ENCODE assay signal across 22 cellular contexts in genomic region chr1:174712541-174712940, GRCh38.
A peak's percentile ranks its signal among the peaks of the same experiment; 100 is the strongest.
DNase-seq lines count a peak whose midpoint lies in the region; ATAC-seq and TF ChIP-seq lines count a peak whose summit lies in the region.
"Had no signal": no experiment of that assay in that cellular context is flagged by ENCODE, and none has a peak within 500 bp of the region (broad histone marks: within the 10 kb centered on the region; RNA-seq: fewer than 3 reads in every experiment).

No MANE protein-coding gene starts in this region.

- TF ChIP-seq CTCF in astrocyte of the spinal cord (IDR thresholded peaks at IDR 0.05; ENCODE audit: low read depth, low read length) (no peak), endothelial cell (IDR thresholded peaks at IDR 0.05; ENCODE audit: unreplicated experiment) (no peak), testis (IDR thresholded peaks at IDR 0.05) (no peak), CD14-positive monocyte (IDR thresholded peaks at IDR 0.05) (no peak)

- H3K36me3 ChIP-seq in testis (ENCODE audit: low read depth, missing control alignments): no peaks in the 10 kb centered on the region
- H3K36me3 ChIP-seq: BE2C had no signal

- no peak for ATAC-seq in natural killer cell treated with Interleukin-12 subunit alpha and Interleukin-12 subunit beta and Interleukin-15 and Interleukin-18, amount 100 ng/mL, for 72 hours
- ATAC-seq in left colon: no peak
- ATAC-seq in stimulated activated naive B cell treated with anti-CD40 and anti-IgM and Interleukin-4, amounts not matched to agents 10 μg/mL and 1 μg/mL and 100 μg/mL, for 72 hours (replicated peaks): no peak
- ATAC-seq: A549, GM23338, HCT116 had no signal

- H3K36me3 Mint-ChIP-seq in endothelial cell (ENCODE audit: low read depth, unreplicated experiment): peaks cover 21% of the 10 kb centered on the region
- H3K36me3 Mint-ChIP-seq in natural killer cell treated with Interleukin-12 subunit alpha and Interleukin-12 subunit beta and Interleukin-15 and Interleukin-18, amount 100 ng/mL, for 72 hours: peaks cover 4% of the 10 kb centered on the region
- peaks cover 12 to 18% of the 10 kb centered on the region in 2 donors for H3K36me3 Mint-ChIP-seq in CD14-positive monocyte
- H3K36me3 Mint-ChIP-seq in stimulated activated naive B cell treated with anti-CD40 and anti-IgM and Interleukin-4, amounts not matched to agents 10 μg/mL and 1 μg/mL and 100 μg/mL, for 72 hours: peaks cover 44 to 46% of the 10 kb centered on the region in 2 donors

- no peak overlapping the region for H3K27ac ChIP-seq in testis
- H3K27ac ChIP-seq: A549; BLaER1 treated with 17β-estradiol and CSF1 and Interleukin-3, amounts not matched to agents 10 nM and 100 nM had no signal

- H3K27me3 Mint-ChIP-seq in endothelial cell (ENCODE audit: unreplicated experiment) (peaks cover 10% of the 10 kb centered on the region), CD14-positive monocyte (ENCODE audit: low read depth in 3 of 3) (no peaks in the 10 kb centered on the region)
- no peaks in the 10 kb centered on the region for H3K27me3 Mint-ChIP-seq in natural killer cell treated with Interleukin-12 subunit alpha and Interleukin-12 subunit beta and Interleukin-15 and Interleukin-18, amount 100 ng/mL, for 72 hours
- no peaks in the 10 kb centered on the region for H3K27me3 Mint-ChIP-seq in stimulated activated naive B cell treated with anti-CD40 and anti-IgM and Interleukin-4, amounts not matched to agents 10 μg/mL and 1 μg/mL and 100 μg/mL, for 72 hours
- H3K27me3 Mint-ChIP-seq: CD4-positive, alpha-beta memory T cell had no signal

- no peaks in the 10 kb centered on the region for H3K9me3 Mint-ChIP-seq in endothelial cell (ENCODE audit: unreplicated experiment)
- no peaks in the 10 kb centered on the region for H3K9me3 Mint-ChIP-seq in natural killer cell treated with Interleukin-12 subunit alpha and Interleukin-12 subunit beta and Interleukin-15 and Interleukin-18, amount 100 ng/mL, for 72 hours
- H3K9me3 Mint-ChIP-seq in CD14-positive monocyte: peaks cover 16 to 33% (median 25%) of the 10 kb centered on the region in 7 donors
- H3K9me3 Mint-ChIP-seq in stimulated activated naive B cell treated with anti-CD40 and anti-IgM and Interleukin-4, amounts not matched to agents 10 μg/mL and 1 μg/mL and 100 μg/mL, for 72 hours: peaks cover 1 to 6% of the 10 kb centered on the region in 2 donors

- H3K27ac Mint-ChIP-seq in endothelial cell (ENCODE audit: unreplicated experiment) (no peak overlapping the region), CD14-positive monocyte (no peak overlapping the region)
- H3K27ac Mint-ChIP-seq in natural killer cell treated with Interleukin-12 subunit alpha and Interleukin-12 subunit beta and Interleukin-15 and Interleukin-18, amount 100 ng/mL, for 72 hours: peak overlapping the region in 1 of 2 donors; percentile 46
- H3K27ac Mint-ChIP-seq in stimulated activated naive B cell treated with anti-CD40 and anti-IgM and Interleukin-4, amounts not matched to agents 10 μg/mL and 1 μg/mL and 100 μg/mL, for 72 hours: no peak overlapping the region
- H3K27ac Mint-ChIP-seq: GM23338 had no signal

- intact Hi-C loops in testis (cut with DNase I; ENCODE audit: low total_unique reads): no loop called here
- intact Hi-C loops in left colon (cut with DNase I, micrococcal nuclease): no loop called here
- intact Hi-C loops in CD14-positive monocyte (cut with micrococcal nuclease): no loop called here

- H3K4me1 ChIP-seq in testis: no peaks in the 10 kb centered on the region
- H3K4me1 ChIP-seq: A549; BE2C; BLaER1 treated with 17β-estradiol and CSF1 and Interleukin-3, amounts not matched to agents 10 nM and 100 nM had no signal

- H3K9me3 ChIP-seq in testis: no peaks in the 10 kb centered on the region
- H3K9me3 ChIP-seq: A549, BE2C had no signal

- peaks cover 26% of the 10 kb centered on the region for H3K4me1 Mint-ChIP-seq in endothelial cell (ENCODE audit: unreplicated experiment)
- H3K4me1 Mint-ChIP-seq in natural killer cell treated with Interleukin-12 subunit alpha and Interleukin-12 subunit beta and Interleukin-15 and Interleukin-18, amount 100 ng/mL, for 72 hours (ENCODE audit: low read depth in 2 of 2): peaks cover 5 to 9% of the 10 kb centered on the region in 2 donors
- no peaks in the 10 kb centered on the region for H3K4me1 Mint-ChIP-seq in CD14-positive monocyte
- H3K4me1 Mint-ChIP-seq in stimulated activated naive B cell treated with anti-CD40 and anti-IgM and Interleukin-4, amounts not matched to agents 10 μg/mL and 1 μg/mL and 100 μg/mL, for 72 hours: peaks cover 3 to 5% of the 10 kb centered on the region in 2 donors
- H3K4me1 Mint-ChIP-seq: GM23338, H9 had no signal

- H3K4me3 Mint-ChIP-seq in endothelial cell (ENCODE audit: unreplicated experiment) (peak overlapping the region; percentile 39), CD14-positive monocyte (no peak overlapping the region)
- peak overlapping the region; percentile 67 for H3K4me3 Mint-ChIP-seq in natural killer cell treated with Interleukin-12 subunit alpha and Interleukin-12 subunit beta and Interleukin-15 and Interleukin-18, amount 100 ng/mL, for 72 hours
- H3K4me3 Mint-ChIP-seq in stimulated activated naive B cell treated with anti-CD40 and anti-IgM and Interleukin-4, amounts not matched to agents 10 μg/mL and 1 μg/mL and 100 μg/mL, for 72 hours: no peak overlapping the region
- H3K4me3 Mint-ChIP-seq: CD4-positive, alpha-beta memory T cell; GM23338; H9 had no signal

- DNase-seq in astrocyte of the spinal cord (ENCODE audit: low read depth, low spot score) (peak; percentile 62), endothelial cell (ENCODE audit: low spot score) (no peak), testis (no peak), left colon (no peak), CD14-positive monocyte (ENCODE audit: low spot score) (no peak)
- no peak for DNase-seq in natural killer cell treated with Interleukin-12 subunit alpha and Interleukin-12 subunit beta and Interleukin-15 and Interleukin-18, amount 100 ng/mL, for 72 hours (ENCODE audit: low spot score)
- DNase-seq in stimulated activated naive B cell treated with anti-CD40 and anti-IgM and Interleukin-4, amounts not matched to agents 10 μg/mL and 1 μg/mL and 100 μg/mL, for 72 hours: no peak
- DNase-seq: 8988T; ACHN; AML-193; BE2C; Calu3; CD4-positive, alpha-beta memory T cell; COR-L47; DMS53; DMS79 treated with DMSO at 0.1 percent for 48 hours; GF-D8; H9 had no signal

- H3K4me3 ChIP-seq in astrocyte of the spinal cord (ENCODE audit: low read depth, low read length) (no peak overlapping the region), testis (peak overlapping the region; percentile 28 to 32)
- H3K4me3 ChIP-seq: A549; BLaER1 treated with 17β-estradiol and CSF1 and Interleukin-3, amounts not matched to agents 10 nM and 100 nM; GM23338 had no signal

- in situ Hi-C loops in astrocyte of the spinal cord (cut with HindIII; ENCODE audit: low sequenced_read_pairs): no loop called here

- WGBS in testis, 2 donors: 61 to 63% methylated on average over 8 of the region's 8 CpGs

- no peaks in the 10 kb centered on the region for H3K27me3 ChIP-seq in testis
- H3K27me3 ChIP-seq: BE2C; BLaER1 treated with 17β-estradiol and CSF1 and Interleukin-3, amounts not matched to agents 10 nM and 100 nM had no signal

- no peak for TF ChIP-seq POLR2A in testis (IDR thresholded peaks at IDR 0.05)

Comparison
In these comparisons a context has a peak if more than half of its experiments do, and no peak if none do; other contexts are left out.
1. H3K4me3 Mint-ChIP-seq: peak in endothelial cell (single experiment) and natural killer cell treated with Interleukin-12 subunit alpha and Interleukin-12 subunit beta and Interleukin-15 and Interleukin-18, amount 100 ng/mL, for 72 hours (single experiment); none in CD14-positive monocyte (0 of 2) and stimulated activated naive B cell treated with anti-CD40 and anti-IgM and Interleukin-4, amounts not matched to agents 10 μg/mL and 1 μg/mL and 100 μg/mL, for 72 hours (0 of 2).